Comparison of ENCODE assay signal across 1 cellular context in the genomic region with DNA sequence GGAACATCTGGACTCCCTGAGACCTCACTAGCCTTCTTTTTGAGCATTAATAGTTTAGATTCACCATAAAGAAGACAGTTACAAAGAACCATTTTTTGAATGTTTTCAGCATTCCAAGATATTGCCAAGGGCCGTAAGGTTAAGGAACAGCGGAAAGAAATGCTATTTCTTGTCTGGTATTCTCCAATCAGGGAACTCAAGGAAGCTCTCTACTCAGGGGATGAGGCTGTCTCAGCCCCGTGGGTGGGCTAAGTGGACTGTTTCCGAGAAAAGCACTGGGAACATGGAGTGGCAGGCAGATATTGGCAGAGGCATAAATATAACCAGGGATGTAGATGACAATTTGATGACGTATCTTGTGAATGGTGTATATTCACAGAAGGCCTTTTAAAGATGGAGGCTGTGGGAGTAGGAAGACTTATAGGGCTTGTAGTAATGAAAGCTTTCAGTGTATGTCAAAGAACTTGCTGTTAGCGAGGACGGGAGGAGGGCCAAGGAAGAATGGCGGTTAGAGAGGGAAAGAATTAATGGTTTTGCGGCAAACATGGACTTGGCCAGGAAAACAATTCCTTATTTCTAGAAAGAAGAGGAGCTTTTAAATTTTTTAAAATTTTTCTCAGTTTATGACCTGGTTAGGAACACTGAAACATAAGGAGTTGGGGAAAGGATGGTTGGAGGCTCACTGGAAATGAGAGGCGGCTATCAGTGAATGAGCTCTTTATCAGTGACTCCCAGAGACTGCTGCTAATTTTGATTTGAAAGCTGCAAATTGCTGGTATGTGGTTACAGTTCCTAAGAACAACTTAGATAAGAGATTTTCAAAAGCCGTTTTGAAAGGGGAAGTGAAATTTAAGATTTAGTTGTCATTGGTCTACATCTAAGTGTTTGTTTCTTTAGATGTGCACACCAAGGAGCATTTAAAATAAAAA.
TF ChIP-seq lines count a peak whose summit lies in the region.

No MANE protein-coding gene starts in this region.

TF ChIP-seq in GM12878, 131 proteins besides CTCF, POLR2A, EP300 and RAD21 (continued from another document and continues in another):
- no peak for TF ChIP-seq FOS (IDR thresholded peaks at IDR 0.05; ENCODE audit: borderline replicate concordance, extremely low read depth, insufficient read length)
- peak; percentile 50; the same call in 1 of the 2 replicates for TF ChIP-seq PAX5 (IDR thresholded peaks at IDR 0.05; ENCODE audit: borderline replicate concordance, low read depth, low read length)
- no peak for TF ChIP-seq JUND (IDR thresholded peaks at IDR 0.05; ENCODE audit: low read depth, low read length)
- no peak for TF ChIP-seq MYB (IDR thresholded peaks at IDR 0.05; ENCODE audit: borderline replicate concordance, low read depth, low read length)
- TF ChIP-seq MTA3 (IDR thresholded peaks at IDR 0.05; ENCODE audit: borderline replicate concordance, low read length): no peak
- TF ChIP-seq SMAD5 (IDR thresholded peaks at IDR 0.05; ENCODE audit: low read depth): no peak
- no peak for TF ChIP-seq ZNF207 (IDR thresholded peaks at IDR 0.05; ENCODE audit: borderline replicate concordance)
- TF ChIP-seq TAF1 (IDR thresholded peaks at IDR 0.05; ENCODE audit: borderline replicate concordance, low read depth, low read length): no peak
- no peak for TF ChIP-seq ETV6 (conservative IDR thresholded peaks at IDR 0.05 in 1 of 2, IDR thresholded peaks at IDR 0.05 in 1 of 2; ENCODE audit: borderline replicate concordance in 1 of 2, low read depth in 1 of 2)
- no peak for TF ChIP-seq NR2C1 (IDR thresholded peaks at IDR 0.05)
- TF ChIP-seq HDAC6 (IDR thresholded peaks at IDR 0.05; ENCODE audit: unreplicated experiment): no peak
- no peak for TF ChIP-seq KLF5 (IDR thresholded peaks at IDR 0.05; ENCODE audit: partially characterized antibody)
- no peak for TF ChIP-seq KDM1A (IDR thresholded peaks at IDR 0.05; ENCODE audit: borderline replicate concordance)
- TF ChIP-seq, protein P1, sequence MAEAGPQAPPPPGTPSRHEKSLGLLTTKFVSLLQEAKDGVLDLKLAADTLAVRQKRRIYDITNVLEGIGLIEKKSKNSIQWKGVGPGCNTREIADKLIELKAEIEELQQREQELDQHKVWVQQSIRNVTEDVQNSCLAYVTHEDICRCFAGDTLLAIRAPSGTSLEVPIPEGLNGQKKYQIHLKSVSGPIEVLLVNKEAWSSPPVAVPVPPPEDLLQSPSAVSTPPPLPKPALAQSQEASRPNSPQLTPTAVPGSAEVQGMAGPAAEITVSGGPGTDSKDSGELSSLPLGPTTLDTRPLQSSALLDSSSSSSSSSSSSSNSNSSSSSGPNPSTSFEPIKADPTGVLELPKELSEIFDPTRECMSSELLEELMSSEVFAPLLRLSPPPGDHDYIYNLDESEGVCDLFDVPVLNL (IDR thresholded peaks at IDR 0.05; ENCODE audit: low read depth, low read length): no peak
- no peak for TF ChIP-seq GATAD2B (conservative IDR thresholded peaks at IDR 0.05; ENCODE audit: low read depth)
- TF ChIP-seq SUZ12 (IDR thresholded peaks at IDR 0.05; ENCODE audit: unreplicated experiment): no peak
- TF ChIP-seq SRF (IDR thresholded peaks at IDR 0.05; ENCODE audit: low read depth in 2 of 2, low read length in 2 of 2): no peak
- peak; percentile 88 for TF ChIP-seq RUNX3 (IDR thresholded peaks at IDR 0.05; ENCODE audit: low read length)
- no peak for TF ChIP-seq FOXK2 (IDR thresholded peaks at IDR 0.05)
- TF ChIP-seq SREBF2 (IDR thresholded peaks at IDR 0.05; ENCODE audit: low read length): no peak
- TF ChIP-seq CREB1 (IDR thresholded peaks at IDR 0.05; ENCODE audit: low read depth): no peak
- TF ChIP-seq NFXL1 (IDR thresholded peaks at IDR 0.05; ENCODE audit: borderline replicate concordance): no peak
- no peak for TF ChIP-seq TCF3 (IDR thresholded peaks at IDR 0.05; ENCODE audit: borderline replicate concordance, insufficient read depth, low read depth, low read length)
- TF ChIP-seq YBX1 (IDR thresholded peaks at IDR 0.05): no peak
- no peak for TF ChIP-seq SP1 (IDR thresholded peaks at IDR 0.05; ENCODE audit: low read depth, low read length)
- no peak for TF ChIP-seq ZBTB4 (CRISPR knock-in tag; IDR thresholded peaks at IDR 0.05)
- TF ChIP-seq, protein P2, sequence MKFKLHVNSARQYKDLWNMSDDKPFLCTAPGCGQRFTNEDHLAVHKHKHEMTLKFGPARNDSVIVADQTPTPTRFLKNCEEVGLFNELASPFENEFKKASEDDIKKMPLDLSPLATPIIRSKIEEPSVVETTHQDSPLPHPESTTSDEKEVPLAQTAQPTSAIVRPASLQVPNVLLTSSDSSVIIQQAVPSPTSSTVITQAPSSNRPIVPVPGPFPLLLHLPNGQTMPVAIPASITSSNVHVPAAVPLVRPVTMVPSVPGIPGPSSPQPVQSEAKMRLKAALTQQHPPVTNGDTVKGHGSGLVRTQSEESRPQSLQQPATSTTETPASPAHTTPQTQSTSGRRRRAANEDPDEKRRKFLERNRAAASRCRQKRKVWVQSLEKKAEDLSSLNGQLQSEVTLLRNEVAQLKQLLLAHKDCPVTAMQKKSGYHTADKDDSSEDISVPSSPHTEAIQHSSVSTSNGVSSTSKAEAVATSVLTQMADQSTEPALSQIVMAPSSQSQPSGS (IDR thresholded peaks at IDR 0.05; ENCODE audit: low read length): peak; percentile 37; the same call in 1 of the 2 replicates
- no peak; the same call in 1 of the 2 replicates for TF ChIP-seq PKNOX1 (IDR thresholded peaks at IDR 0.05)
- no peak for TF ChIP-seq POLR2AphosphoS2 (IDR thresholded peaks at IDR 0.05; ENCODE audit: low read depth, low read length)
- TF ChIP-seq, protein P3, sequence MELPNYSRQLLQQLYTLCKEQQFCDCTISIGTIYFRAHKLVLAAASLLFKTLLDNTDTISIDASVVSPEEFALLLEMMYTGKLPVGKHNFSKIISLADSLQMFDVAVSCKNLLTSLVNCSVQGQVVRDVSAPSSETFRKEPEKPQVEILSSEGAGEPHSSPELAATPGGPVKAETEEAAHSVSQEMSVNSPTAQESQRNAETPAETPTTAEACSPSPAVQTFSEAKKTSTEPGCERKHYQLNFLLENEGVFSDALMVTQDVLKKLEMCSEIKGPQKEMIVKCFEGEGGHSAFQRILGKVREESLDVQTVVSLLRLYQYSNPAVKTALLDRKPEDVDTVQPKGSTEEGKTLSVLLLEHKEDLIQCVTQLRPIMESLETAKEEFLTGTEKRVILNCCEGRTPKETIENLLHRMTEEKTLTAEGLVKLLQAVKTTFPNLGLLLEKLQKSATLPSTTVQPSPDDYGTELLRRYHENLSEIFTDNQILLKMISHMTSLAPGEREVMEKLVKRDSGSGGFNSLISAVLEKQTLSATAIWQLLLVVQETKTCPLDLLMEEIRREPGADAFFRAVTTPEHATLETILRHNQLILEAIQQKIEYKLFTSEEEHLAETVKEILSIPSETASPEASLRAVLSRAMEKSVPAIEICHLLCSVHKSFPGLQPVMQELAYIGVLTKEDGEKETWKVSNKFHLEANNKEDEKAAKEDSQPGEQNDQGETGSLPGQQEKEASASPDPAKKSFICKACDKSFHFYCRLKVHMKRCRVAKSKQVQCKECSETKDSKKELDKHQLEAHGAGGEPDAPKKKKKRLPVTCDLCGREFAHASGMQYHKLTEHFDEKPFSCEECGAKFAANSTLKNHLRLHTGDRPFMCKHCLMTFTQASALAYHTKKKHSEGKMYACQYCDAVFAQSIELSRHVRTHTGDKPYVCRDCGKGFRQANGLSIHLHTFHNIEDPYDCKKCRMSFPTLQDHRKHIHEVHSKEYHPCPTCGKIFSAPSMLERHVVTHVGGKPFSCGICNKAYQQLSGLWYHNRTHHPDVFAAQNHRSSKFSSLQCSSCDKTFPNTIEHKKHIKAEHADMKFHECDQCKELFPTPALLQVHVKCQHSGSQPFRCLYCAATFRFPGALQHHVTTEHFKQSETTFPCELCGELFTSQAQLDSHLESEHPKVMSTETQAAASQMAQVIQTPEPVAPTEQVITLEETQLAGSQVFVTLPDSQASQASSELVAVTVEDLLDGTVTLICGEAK (IDR thresholded peaks at IDR 0.05; ENCODE audit: borderline replicate concordance): no peak
- TF ChIP-seq, protein P4, sequence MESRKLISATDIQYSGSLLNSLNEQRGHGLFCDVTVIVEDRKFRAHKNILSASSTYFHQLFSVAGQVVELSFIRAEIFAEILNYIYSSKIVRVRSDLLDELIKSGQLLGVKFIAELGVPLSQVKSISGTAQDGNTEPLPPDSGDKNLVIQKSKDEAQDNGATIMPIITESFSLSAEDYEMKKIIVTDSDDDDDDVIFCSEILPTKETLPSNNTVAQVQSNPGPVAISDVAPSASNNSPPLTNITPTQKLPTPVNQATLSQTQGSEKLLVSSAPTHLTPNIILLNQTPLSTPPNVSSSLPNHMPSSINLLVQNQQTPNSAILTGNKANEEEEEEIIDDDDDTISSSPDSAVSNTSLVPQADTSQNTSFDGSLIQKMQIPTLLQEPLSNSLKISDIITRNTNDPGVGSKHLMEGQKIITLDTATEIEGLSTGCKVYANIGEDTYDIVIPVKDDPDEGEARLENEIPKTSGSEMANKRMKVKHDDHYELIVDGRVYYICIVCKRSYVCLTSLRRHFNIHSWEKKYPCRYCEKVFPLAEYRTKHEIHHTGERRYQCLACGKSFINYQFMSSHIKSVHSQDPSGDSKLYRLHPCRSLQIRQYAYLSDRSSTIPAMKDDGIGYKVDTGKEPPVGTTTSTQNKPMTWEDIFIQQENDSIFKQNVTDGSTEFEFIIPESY (IDR thresholded peaks at IDR 0.05): no peak
- TF ChIP-seq, protein P5, sequence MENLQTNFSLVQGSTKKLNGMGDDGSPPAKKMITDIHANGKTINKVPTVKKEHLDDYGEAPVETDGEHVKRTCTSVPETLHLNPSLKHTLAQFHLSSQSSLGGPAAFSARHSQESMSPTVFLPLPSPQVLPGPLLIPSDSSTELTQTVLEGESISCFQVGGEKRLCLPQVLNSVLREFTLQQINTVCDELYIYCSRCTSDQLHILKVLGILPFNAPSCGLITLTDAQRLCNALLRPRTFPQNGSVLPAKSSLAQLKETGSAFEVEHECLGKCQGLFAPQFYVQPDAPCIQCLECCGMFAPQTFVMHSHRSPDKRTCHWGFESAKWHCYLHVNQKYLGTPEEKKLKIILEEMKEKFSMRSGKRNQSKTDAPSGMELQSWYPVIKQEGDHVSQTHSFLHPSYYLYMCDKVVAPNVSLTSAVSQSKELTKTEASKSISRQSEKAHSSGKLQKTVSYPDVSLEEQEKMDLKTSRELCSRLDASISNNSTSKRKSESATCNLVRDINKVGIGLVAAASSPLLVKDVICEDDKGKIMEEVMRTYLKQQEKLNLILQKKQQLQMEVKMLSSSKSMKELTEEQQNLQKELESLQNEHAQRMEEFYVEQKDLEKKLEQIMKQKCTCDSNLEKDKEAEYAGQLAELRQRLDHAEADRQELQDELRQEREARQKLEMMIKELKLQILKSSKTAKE (IDR thresholded peaks at IDR 0.05; ENCODE audit: low read depth, poor library complexity, severe bottlenecking): peak; percentile 72
- TF ChIP-seq, protein P6, sequence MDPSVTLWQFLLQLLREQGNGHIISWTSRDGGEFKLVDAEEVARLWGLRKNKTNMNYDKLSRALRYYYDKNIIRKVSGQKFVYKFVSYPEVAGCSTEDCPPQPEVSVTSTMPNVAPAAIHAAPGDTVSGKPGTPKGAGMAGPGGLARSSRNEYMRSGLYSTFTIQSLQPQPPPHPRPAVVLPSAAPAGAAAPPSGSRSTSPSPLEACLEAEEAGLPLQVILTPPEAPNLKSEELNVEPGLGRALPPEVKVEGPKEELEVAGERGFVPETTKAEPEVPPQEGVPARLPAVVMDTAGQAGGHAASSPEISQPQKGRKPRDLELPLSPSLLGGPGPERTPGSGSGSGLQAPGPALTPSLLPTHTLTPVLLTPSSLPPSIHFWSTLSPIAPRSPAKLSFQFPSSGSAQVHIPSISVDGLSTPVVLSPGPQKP (IDR thresholded peaks at IDR 0.05; ENCODE audit: low read depth, low read length): no peak
- no peak for TF ChIP-seq NR2C2 (IDR thresholded peaks at IDR 0.05; ENCODE audit: borderline replicate concordance, control insufficient read depth, insufficient read length, low read depth)
- TF ChIP-seq CBX5 (IDR thresholded peaks at IDR 0.05; ENCODE audit: low read depth): 0 out of 2 replicates have a peak, but pooled peaks have one; percentile 35
- peak; percentile 42; the same call in 1 of the 2 replicates for TF ChIP-seq ZNF217 (IDR thresholded peaks at IDR 0.05)
